In the genomic region with DNA sequence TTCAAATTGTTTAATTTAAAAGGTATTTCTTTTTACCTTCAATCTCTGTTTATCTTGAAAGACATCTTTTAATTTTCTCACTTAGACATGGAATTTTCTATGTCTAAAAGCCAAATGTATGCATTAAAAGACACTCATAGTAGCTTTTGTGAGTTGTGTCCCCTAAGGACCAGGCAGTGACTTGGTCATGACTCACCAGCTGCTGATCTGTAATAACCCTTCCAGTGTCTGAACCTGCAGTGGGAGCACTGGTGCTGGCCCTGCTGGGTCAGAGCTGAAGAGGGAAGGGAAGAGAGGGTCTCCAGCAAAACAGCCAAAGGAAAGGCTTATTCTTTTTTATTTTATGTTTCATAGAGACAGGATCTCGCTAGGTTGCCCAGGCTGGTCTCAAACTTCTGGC, we compare ENCODE assay signal across 18 cellular contexts. TPM values are rescaled to one million over a fixed set of nuclear protein-coding genes. Genes with fewer than 3 reads are reported as not detected.
DNase-seq lines count a peak whose midpoint lies in the region; ATAC-seq, FAIRE-seq and TF ChIP-seq lines count a peak whose summit lies in the region.
"Had no signal": no experiment of that assay in that cellular context is flagged by ENCODE, and none has a peak within 500 bp of the region (broad histone marks: within the 10 kb centered on the region; RNA-seq: fewer than 3 reads in every experiment).

No MANE protein-coding gene starts in this region.

- peaks cover 7% of the 10 kb centered on the region for H3K4me1 Mint-ChIP-seq in mesothelial cell of epicardium
- H3K4me1 Mint-ChIP-seq: activated CD4-positive, alpha-beta T cell treated with anti-CD3 and anti-CD28 coated beads, Interleukin-2, amount 10 ng/mL, durations not matched to agents 24 days and 14 days; CD14-positive monocyte had no signal

- no peak overlapping the region for H3K27ac ChIP-seq in epithelial cell of prostate
- H3K27ac ChIP-seq: tibial artery had no signal

- no peak for ATAC-seq in GM21786 (IDR thresholded peaks at IDR 0.05; ENCODE audit: unreplicated experiment)

- peak; percentile 9 for DNase-seq in H54 (ENCODE audit: insufficient read length, low spot score)
- peak; percentile 18 for DNase-seq in RCC 7860 (ENCODE audit: low spot score)
- DNase-seq in epithelial cell of prostate (ENCODE audit: low read depth, low spot score), result peak; percentile 8
- peak; percentile 44 for DNase-seq in renal cortical epithelial cell (ENCODE audit: low read depth)
- no peak for DNase-seq in mesothelial cell of epicardium (ENCODE audit: low spot score in 2 of 2, unreplicated experiment in 2 of 2)
- DNase-seq in putamen (ENCODE audit: low spot score), result no peak
- DNase-seq: activated CD4-positive, alpha-beta T cell treated with anti-CD3 and anti-CD28 coated beads, Interleukin-2, amount 10 ng/mL, durations not matched to agents 24 days and 14 days; activated naive CD4-positive, alpha-beta T cell treated with anti-CD3 and anti-CD28 coated beads, Interleukin-2, amount 50 U/mL, for 16 hours; NCI-H1105; NCI-H2171; occipital lobe; Right ventricle myocardium superior; stimulated activated CD4-positive, alpha-beta T cell treated with anti-CD3 and anti-CD28 coated beads, Interleukin-4, amount 100 ng/mL, for 4 hours; T-helper 9 cell; tibial artery had no signal

- TF ChIP-seq POLR2A in H54 (IDR thresholded peaks at IDR 0.05; ENCODE audit: low read depth, low read length), result no peak

- peaks cover 3% of the 10 kb centered on the region for H3K36me3 Mint-ChIP-seq in mesothelial cell of epicardium
- H3K36me3 Mint-ChIP-seq: CD14-positive monocyte had no signal

- peaks cover 5% of the 10 kb centered on the region for H3K9me3 Mint-ChIP-seq in mesothelial cell of epicardium
- H3K9me3 Mint-ChIP-seq: activated CD4-positive, alpha-beta T cell treated with anti-CD3 and anti-CD28 coated beads, Interleukin-2, amount 10 ng/mL, durations not matched to agents 24 days and 14 days had no signal

- H3K4me3 Mint-ChIP-seq in mesothelial cell of epicardium, result no peak overlapping the region
- H3K4me3 Mint-ChIP-seq: activated CD4-positive, alpha-beta T cell treated with anti-CD3 and anti-CD28 coated beads, Interleukin-2, amount 10 ng/mL, durations not matched to agents 24 days and 14 days; CD14-positive monocyte had no signal

- no peak overlapping the region for H3K27ac Mint-ChIP-seq in mesothelial cell of epicardium
- H3K27ac Mint-ChIP-seq: activated CD4-positive, alpha-beta T cell treated with anti-CD3 and anti-CD28 coated beads, Interleukin-2, amount 10 ng/mL, durations not matched to agents 24 days and 14 days; CD14-positive monocyte had no signal

- no peaks in the 10 kb centered on the region for H3K27me3 Mint-ChIP-seq in mesothelial cell of epicardium (ENCODE audit: low read depth)

- TF ChIP-seq CTCF in mesothelial cell of epicardium (IDR thresholded peaks at IDR 0.05; ENCODE audit: unreplicated experiment), result no peak

- FAIRE-seq in H54 (lab: Jason Lieb, UNC) (no peak), RCC 7860 (lab: Jason Lieb, UNC) (no peak)
- FAIRE-seq: frontal cortex had no signal

RNA-seq across cellular contexts. Expression of a gene that starts 31.1 kb away (rescaled TPM):
- total RNA-seq in renal cortical epithelial cell, result 9.4 and 22.8 TPM in 2 replicates
- 34.7 to 41.2 TPM (median 39.3 TPM) in 3 replicates for total RNA-seq in mesothelial cell of epicardium
- total RNA-seq: activated CD4-positive, alpha-beta T cell treated with anti-CD3 and anti-CD28 coated beads, Interleukin-2, amount 10 ng/mL, durations not matched to agents 24 days and 14 days had no signal

RNA-seq across cellular contexts. Expression of a gene that starts 52.5 kb away (rescaled TPM):
- 17.0 and 19.3 TPM in 2 replicates for total RNA-seq in renal cortical epithelial cell
- total RNA-seq in mesothelial cell of epicardium, result 13.9 to 16.8 TPM (median 14.0 TPM) in 3 replicates
- total RNA-seq: activated CD4-positive, alpha-beta T cell treated with anti-CD3 and anti-CD28 coated beads, Interleukin-2, amount 10 ng/mL, durations not matched to agents 24 days and 14 days had no signal

Comparison
In these comparisons a context has a peak if more than half of its experiments do, and no peak if none do; other contexts are left out.
1. DNase-seq: peak in H54 (single experiment), RCC 7860 (single experiment), epithelial cell of prostate (single experiment) and renal cortical epithelial cell (single experiment); none in mesothelial cell of epicardium (0 of 2) and putamen (single experiment).